Comparison of ENCODE assay signal across 1 cellular context in the genomic region with DNA sequence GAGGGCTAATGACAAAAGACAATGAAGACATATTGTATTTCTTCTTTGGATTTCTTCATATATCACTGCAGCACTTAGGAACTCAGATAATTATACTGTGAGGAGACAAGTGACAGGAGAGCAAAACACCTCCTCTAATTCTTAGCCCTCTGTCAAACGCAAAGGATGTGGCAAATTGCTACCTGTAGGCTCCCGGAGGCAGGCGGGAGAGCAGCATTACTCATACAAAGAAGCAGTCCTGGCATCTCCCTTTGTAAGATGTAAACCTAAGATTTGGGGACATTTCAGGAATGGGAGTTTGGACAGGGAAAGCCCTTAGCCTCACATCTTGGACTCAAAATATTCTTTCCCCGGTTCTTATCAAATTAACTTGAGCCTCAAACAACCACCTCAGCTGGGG.
TF ChIP-seq lines count a peak whose summit lies in the region.

No MANE protein-coding gene starts in this region.

TF ChIP-seq in GM23338, 12 proteins besides CTCF, POLR2A, EP300 and RAD21:
- TF ChIP-seq, protein P1, sequence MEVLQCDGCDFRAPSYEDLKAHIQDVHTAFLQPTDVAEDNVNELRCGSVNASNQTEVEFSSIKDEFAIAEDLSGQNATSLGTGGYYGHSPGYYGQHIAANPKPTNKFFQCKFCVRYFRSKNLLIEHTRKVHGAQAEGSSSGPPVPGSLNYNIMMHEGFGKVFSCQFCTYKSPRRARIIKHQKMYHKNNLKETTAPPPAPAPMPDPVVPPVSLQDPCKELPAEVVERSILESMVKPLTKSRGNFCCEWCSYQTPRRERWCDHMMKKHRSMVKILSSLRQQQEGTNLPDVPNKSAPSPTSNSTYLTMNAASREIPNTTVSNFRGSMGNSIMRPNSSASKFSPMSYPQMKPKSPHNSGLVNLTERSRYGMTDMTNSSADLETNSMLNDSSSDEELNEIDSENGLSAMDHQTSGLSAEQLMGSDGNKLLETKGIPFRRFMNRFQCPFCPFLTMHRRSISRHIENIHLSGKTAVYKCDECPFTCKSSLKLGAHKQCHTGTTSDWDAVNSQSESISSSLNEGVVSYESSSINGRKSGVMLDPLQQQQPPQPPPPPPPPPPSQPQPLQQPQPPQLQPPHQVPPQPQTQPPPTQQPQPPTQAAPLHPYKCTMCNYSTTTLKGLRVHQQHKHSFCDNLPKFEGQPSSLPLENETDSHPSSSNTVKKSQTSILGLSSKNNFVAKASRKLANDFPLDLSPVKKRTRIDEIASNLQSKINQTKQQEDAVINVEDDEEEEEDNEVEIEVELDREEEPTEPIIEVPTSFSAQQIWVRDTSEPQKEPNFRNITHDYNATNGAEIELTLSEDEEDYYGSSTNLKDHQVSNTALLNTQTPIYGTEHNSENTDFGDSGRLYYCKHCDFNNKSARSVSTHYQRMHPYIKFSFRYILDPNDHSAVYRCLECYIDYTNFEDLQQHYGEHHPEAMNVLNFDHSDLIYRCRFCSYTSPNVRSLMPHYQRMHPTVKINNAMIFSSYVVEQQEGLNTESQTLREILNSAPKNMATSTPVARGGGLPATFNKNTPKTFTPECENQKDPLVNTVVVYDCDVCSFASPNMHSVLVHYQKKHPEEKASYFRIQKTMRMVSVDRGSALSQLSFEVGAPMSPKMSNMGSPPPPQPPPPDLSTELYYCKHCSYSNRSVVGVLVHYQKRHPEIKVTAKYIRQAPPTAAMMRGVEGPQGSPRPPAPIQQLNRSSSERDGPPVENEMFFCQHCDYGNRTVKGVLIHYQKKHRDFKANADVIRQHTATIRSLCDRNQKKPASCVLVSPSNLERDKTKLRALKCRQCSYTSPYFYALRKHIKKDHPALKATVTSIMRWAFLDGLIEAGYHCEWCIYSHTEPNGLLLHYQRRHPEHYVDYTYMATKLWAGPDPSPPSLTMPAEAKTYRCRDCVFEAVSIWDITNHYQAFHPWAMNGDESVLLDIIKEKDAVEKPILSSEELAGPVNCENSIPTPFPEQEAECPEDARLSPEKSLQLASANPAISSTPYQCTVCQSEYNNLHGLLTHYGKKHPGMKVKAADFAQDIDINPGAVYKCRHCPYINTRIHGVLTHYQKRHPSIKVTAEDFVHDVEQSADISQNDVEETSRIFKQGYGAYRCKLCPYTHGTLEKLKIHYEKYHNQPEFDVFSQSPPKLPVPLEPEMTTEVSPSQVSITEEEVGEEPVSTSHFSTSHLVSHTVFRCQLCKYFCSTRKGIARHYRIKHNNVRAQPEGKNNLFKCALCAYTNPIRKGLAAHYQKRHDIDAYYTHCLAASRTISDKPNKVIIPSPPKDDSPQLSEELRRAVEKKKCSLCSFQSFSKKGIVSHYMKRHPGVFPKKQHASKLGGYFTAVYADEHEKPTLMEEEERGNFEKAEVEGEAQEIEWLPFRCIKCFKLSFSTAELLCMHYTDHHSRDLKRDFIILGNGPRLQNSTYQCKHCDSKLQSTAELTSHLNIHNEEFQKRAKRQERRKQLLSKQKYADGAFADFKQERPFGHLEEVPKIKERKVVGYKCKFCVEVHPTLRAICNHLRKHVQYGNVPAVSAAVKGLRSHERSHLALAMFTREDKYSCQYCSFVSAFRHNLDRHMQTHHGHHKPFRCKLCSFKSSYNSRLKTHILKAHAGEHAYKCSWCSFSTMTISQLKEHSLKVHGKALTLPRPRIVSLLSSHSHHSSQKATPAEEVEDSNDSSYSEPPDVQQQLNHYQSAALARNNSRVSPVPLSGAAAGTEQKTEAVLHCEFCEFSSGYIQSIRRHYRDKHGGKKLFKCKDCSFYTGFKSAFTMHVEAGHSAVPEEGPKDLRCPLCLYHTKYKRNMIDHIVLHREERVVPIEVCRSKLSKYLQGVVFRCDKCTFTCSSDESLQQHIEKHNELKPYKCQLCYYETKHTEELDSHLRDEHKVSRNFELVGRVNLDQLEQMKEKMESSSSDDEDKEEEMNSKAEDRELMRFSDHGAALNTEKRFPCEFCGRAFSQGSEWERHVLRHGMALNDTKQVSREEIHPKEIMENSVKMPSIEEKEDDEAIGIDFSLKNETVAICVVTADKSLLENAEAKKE (CRISPR knock-in tag; IDR thresholded peaks at IDR 0.05), result no peak
- TF ChIP-seq EZH2 (IDR thresholded peaks at IDR 0.05; ENCODE audit: low read depth, unreplicated experiment) (no peak), STAT1 (IDR thresholded peaks at IDR 0.05; ENCODE audit: unreplicated experiment) (no peak), ZNF114 (CRISPR knock-in tag; IDR thresholded peaks at IDR 0.05) (no peak), NANOG (IDR thresholded peaks at IDR 0.05; ENCODE audit: borderline replicate concordance) (no peak), ZNF331 (CRISPR knock-in tag; IDR thresholded peaks at IDR 0.05; ENCODE audit: low read depth) (no peak), JUNB (IDR thresholded peaks at IDR 0.05; ENCODE audit: unreplicated experiment) (no peak), POLR2AphosphoS5 (IDR thresholded peaks at IDR 0.05; ENCODE audit: low read depth) (no peak), EZH2phosphoT487 (IDR thresholded peaks at IDR 0.05; ENCODE audit: unreplicated experiment) (no peak), CREB1 (CRISPR knock-in tag; IDR thresholded peaks at IDR 0.05; ENCODE audit: low read depth) (no peak)
- TF ChIP-seq, protein P2, sequence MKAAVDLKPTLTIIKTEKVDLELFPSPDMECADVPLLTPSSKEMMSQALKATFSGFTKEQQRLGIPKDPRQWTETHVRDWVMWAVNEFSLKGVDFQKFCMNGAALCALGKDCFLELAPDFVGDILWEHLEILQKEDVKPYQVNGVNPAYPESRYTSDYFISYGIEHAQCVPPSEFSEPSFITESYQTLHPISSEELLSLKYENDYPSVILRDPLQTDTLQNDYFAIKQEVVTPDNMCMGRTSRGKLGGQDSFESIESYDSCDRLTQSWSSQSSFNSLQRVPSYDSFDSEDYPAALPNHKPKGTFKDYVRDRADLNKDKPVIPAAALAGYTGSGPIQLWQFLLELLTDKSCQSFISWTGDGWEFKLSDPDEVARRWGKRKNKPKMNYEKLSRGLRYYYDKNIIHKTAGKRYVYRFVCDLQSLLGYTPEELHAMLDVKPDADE (IDR thresholded peaks at IDR 0.05), result no peak
- TF ChIP-seq, protein P3, sequence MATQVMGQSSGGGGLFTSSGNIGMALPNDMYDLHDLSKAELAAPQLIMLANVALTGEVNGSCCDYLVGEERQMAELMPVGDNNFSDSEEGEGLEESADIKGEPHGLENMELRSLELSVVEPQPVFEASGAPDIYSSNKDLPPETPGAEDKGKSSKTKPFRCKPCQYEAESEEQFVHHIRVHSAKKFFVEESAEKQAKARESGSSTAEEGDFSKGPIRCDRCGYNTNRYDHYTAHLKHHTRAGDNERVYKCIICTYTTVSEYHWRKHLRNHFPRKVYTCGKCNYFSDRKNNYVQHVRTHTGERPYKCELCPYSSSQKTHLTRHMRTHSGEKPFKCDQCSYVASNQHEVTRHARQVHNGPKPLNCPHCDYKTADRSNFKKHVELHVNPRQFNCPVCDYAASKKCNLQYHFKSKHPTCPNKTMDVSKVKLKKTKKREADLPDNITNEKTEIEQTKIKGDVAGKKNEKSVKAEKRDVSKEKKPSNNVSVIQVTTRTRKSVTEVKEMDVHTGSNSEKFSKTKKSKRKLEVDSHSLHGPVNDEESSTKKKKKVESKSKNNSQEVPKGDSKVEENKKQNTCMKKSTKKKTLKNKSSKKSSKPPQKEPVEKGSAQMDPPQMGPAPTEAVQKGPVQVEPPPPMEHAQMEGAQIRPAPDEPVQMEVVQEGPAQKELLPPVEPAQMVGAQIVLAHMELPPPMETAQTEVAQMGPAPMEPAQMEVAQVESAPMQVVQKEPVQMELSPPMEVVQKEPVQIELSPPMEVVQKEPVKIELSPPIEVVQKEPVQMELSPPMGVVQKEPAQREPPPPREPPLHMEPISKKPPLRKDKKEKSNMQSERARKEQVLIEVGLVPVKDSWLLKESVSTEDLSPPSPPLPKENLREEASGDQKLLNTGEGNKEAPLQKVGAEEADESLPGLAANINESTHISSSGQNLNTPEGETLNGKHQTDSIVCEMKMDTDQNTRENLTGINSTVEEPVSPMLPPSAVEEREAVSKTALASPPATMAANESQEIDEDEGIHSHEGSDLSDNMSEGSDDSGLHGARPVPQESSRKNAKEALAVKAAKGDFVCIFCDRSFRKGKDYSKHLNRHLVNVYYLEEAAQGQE (IDR thresholded peaks at IDR 0.05; ENCODE audit: unreplicated experiment), result no peak
